8 cellular contexts compared by ENCODE assay signal in genomic region chrX:70454441-70455365, GRCh38. TPM values are rescaled to one million over a fixed set of nuclear protein-coding genes. Genes with fewer than 3 reads are reported as not detected.
A peak's percentile ranks its signal among the peaks of the same experiment; 100 is the strongest.
DNase-seq lines count a peak whose midpoint lies in the region; ATAC-seq and TF ChIP-seq lines count a peak whose summit lies in the region.

No MANE protein-coding gene starts in this region.

- DNase-seq in CD4-positive, CD25-positive, alpha-beta regulatory T cell = peak; percentile 68 to 78 (median 75)
- DNase-seq in activated T-helper 2 cell treated with anti-CD3 and anti-CD28 coated beads, Interferon-gamma antibody, Interleukin-2, Interleukin-4, amounts not matched to agents 10 μg/mL and 5 μg/mL and 100 μg/mL, durations not matched to agents 14 hours and 24 hours and 36 hours (ENCODE audit: low spot score) = peak; percentile 61
- DNase-seq in fibroblast of the aortic adventitia (ENCODE audit: low read depth) = peak; percentile 50
- DNase-seq in osteocyte (ENCODE audit: extremely low spot score, unreplicated experiment) = no peak

- peak; percentile 60 to 68 for ATAC-seq in CD4-positive, CD25-positive, alpha-beta regulatory T cell (ENCODE audit: low read depth in 2 of 2)
- ATAC-seq in GM19452 (IDR thresholded peaks at IDR 0.05; ENCODE audit: unreplicated experiment) = peak; percentile 54
- no peak for ATAC-seq in GM18858 (IDR thresholded peaks at IDR 0.05; ENCODE audit: unreplicated experiment)

- no peaks in the 10 kb centered on the region for H3K27me3 Mint-ChIP-seq in CD4-positive, CD25-positive, alpha-beta regulatory T cell
- H3K27me3 Mint-ChIP-seq in activated T-helper 2 cell treated with anti-CD3 and anti-CD28 coated beads, Interferon-gamma antibody, Interleukin-2, Interleukin-4, amounts not matched to agents 10 μg/mL and 5 μg/mL and 100 μg/mL, durations not matched to agents 14 hours and 24 hours and 36 hours (ENCODE audit: low read depth) = no peaks in the 10 kb centered on the region
- H3K27me3 Mint-ChIP-seq in osteocyte (ENCODE audit: unreplicated experiment) = no peaks in the 10 kb centered on the region

- H3K36me3 Mint-ChIP-seq in CD4-positive, CD25-positive, alpha-beta regulatory T cell = peaks cover 4% of the 10 kb centered on the region
- peaks cover 14% of the 10 kb centered on the region for H3K36me3 Mint-ChIP-seq in activated T-helper 2 cell treated with anti-CD3 and anti-CD28 coated beads, Interferon-gamma antibody, Interleukin-2, Interleukin-4, amounts not matched to agents 10 μg/mL and 5 μg/mL and 100 μg/mL, durations not matched to agents 14 hours and 24 hours and 36 hours (ENCODE audit: low read depth)
- H3K36me3 Mint-ChIP-seq in osteocyte (ENCODE audit: unreplicated experiment) = no peaks in the 10 kb centered on the region

- peaks cover 0 to 43% (median 15%) of the 10 kb centered on the region in 4 donors for H3K4me1 Mint-ChIP-seq in CD4-positive, CD25-positive, alpha-beta regulatory T cell
- H3K4me1 Mint-ChIP-seq in activated T-helper 2 cell treated with anti-CD3 and anti-CD28 coated beads, Interferon-gamma antibody, Interleukin-2, Interleukin-4, amounts not matched to agents 10 μg/mL and 5 μg/mL and 100 μg/mL, durations not matched to agents 14 hours and 24 hours and 36 hours (ENCODE audit: low read depth) = peaks cover 29% of the 10 kb centered on the region
- peaks cover 20% of the 10 kb centered on the region for H3K4me1 Mint-ChIP-seq in osteocyte (ENCODE audit: unreplicated experiment)

- peak overlapping the region; percentile 99 for H3K4me2 ChIP-seq in OCI-LY3 (ENCODE audit: low read length)

- no peaks in the 10 kb centered on the region for H3K9me3 Mint-ChIP-seq in CD4-positive, CD25-positive, alpha-beta regulatory T cell
- H3K9me3 Mint-ChIP-seq in activated T-helper 2 cell treated with anti-CD3 and anti-CD28 coated beads, Interferon-gamma antibody, Interleukin-2, Interleukin-4, amounts not matched to agents 10 μg/mL and 5 μg/mL and 100 μg/mL, durations not matched to agents 14 hours and 24 hours and 36 hours = no peaks in the 10 kb centered on the region
- H3K9me3 Mint-ChIP-seq in osteocyte (ENCODE audit: unreplicated experiment) = no peaks in the 10 kb centered on the region

- peak overlapping the region; percentile 86 for H3K4me3 ChIP-seq in CD4-positive, CD25-positive, alpha-beta regulatory T cell (ENCODE audit: low read depth, low read length)
- H3K4me3 ChIP-seq in HUES6 (ENCODE audit: low read depth, low read length) (peak overlapping the region; percentile 89), OCI-LY3 (ENCODE audit: low read length) (peak overlapping the region; percentile 87), fibroblast of the aortic adventitia (ENCODE audit: low read depth, low read length) (peak overlapping the region; percentile 54)

- H3K36me3 ChIP-seq in CD4-positive, CD25-positive, alpha-beta regulatory T cell (ENCODE audit: control insufficient read depth, insufficient read depth, low read length) = peaks cover 4% of the 10 kb centered on the region
- H3K36me3 ChIP-seq in HUES6 (ENCODE audit: control insufficient read depth, insufficient read depth, low read length) (peaks cover 20% of the 10 kb centered on the region), OCI-LY3 (replicated peaks; ENCODE audit: low read depth, low read length) (peaks cover 5% of the 10 kb centered on the region)

- H4K20me1 ChIP-seq in OCI-LY3 (ENCODE audit: insufficient read depth, low read length) = peaks cover 9% of the 10 kb centered on the region; the same call in 1 of the 2 replicates

- TF ChIP-seq CTCF in OCI-LY3 (IDR thresholded peaks at IDR 0.05; ENCODE audit: low read depth, low read length) (peak; percentile 86), fibroblast of the aortic adventitia (IDR thresholded peaks at IDR 0.05; ENCODE audit: insufficient read depth, low read length) (peak; percentile 95), osteocyte (IDR thresholded peaks at IDR 0.05) (peak; percentile 78)

- H3K9me3 ChIP-seq in CD4-positive, CD25-positive, alpha-beta regulatory T cell (ENCODE audit: control insufficient read depth in 2 of 2, low read length in 2 of 2) = no peaks in the 10 kb centered on the region
- peaks cover 10% of the 10 kb centered on the region; the same call in 1 of the 2 replicates for H3K9me3 ChIP-seq in HUES6 (ENCODE audit: control insufficient read depth, insufficient read depth, low read depth, low read length)
- no peaks in the 10 kb centered on the region for H3K9me3 ChIP-seq in OCI-LY3 (ENCODE audit: insufficient read depth, low read length)

- peak overlapping the region; percentile 86 to 96 (median 90) for H3K4me3 Mint-ChIP-seq in CD4-positive, CD25-positive, alpha-beta regulatory T cell
- H3K4me3 Mint-ChIP-seq in activated T-helper 2 cell treated with anti-CD3 and anti-CD28 coated beads, Interferon-gamma antibody, Interleukin-2, Interleukin-4, amounts not matched to agents 10 μg/mL and 5 μg/mL and 100 μg/mL, durations not matched to agents 14 hours and 24 hours and 36 hours (ENCODE audit: low read depth) = peak overlapping the region; percentile 89
- H3K4me3 Mint-ChIP-seq in osteocyte (ENCODE audit: unreplicated experiment) = peak overlapping the region; percentile 70

- peak overlapping the region; percentile 74 for H3K27ac ChIP-seq in CD4-positive, CD25-positive, alpha-beta regulatory T cell (ENCODE audit: insufficient read depth, low read length, poor library complexity, severe bottlenecking)
- H3K27ac ChIP-seq in HUES6 (ENCODE audit: low read depth, low read length) (peak overlapping the region; percentile 97), OCI-LY3 (ENCODE audit: low read length) (peak overlapping the region; percentile 65)

- H3K9ac ChIP-seq in HUES6 (ENCODE audit: low read length) = peak overlapping the region; percentile 98
- H3K9ac ChIP-seq in OCI-LY3 (ENCODE audit: low read length) = peak overlapping the region; percentile 94

- H3K27me3 ChIP-seq in CD4-positive, CD25-positive, alpha-beta regulatory T cell (ENCODE audit: control insufficient read depth, insufficient read depth, low read length) = no peaks in the 10 kb centered on the region
- peaks cover 6% of the 10 kb centered on the region; the same call in 1 of the 2 replicates for H3K27me3 ChIP-seq in HUES6 (ENCODE audit: control insufficient read depth, insufficient read depth, low read length)
- no peaks in the 10 kb centered on the region for H3K27me3 ChIP-seq in OCI-LY3 (ENCODE audit: low read depth, low read length)

- H3K4me1 ChIP-seq in CD4-positive, CD25-positive, alpha-beta regulatory T cell (ENCODE audit: control insufficient read depth, insufficient read depth, low read length, poor library complexity, severe bottlenecking) = peaks cover 21% of the 10 kb centered on the region
- peaks cover 24% of the 10 kb centered on the region for H3K4me1 ChIP-seq in HUES6 (ENCODE audit: control insufficient read depth, insufficient read depth, low read length)
- H3K4me1 ChIP-seq in OCI-LY3 (ENCODE audit: low read length) = peaks cover 33% of the 10 kb centered on the region

- no peaks in the 10 kb centered on the region for H3K79me2 ChIP-seq in OCI-LY3 (ENCODE audit: low read length)

- intact Hi-C loops in activated T-helper 2 cell treated with anti-CD3 and anti-CD28 coated beads, Interferon-gamma antibody, Interleukin-2, Interleukin-4, amounts not matched to agents 10 μg/mL and 5 μg/mL and 100 μg/mL, durations not matched to agents 14 hours and 24 hours and 36 hours (cut with micrococcal nuclease) = loop anchor here (1.0 to 10.0 kb wide), 3 partner anchors 210 to 300 kb away; no protein-coding TSS in a partner anchor

- peak overlapping the region; percentile 50 to 86 (median 82) for H3K27ac Mint-ChIP-seq in CD4-positive, CD25-positive, alpha-beta regulatory T cell
- H3K27ac Mint-ChIP-seq in activated T-helper 2 cell treated with anti-CD3 and anti-CD28 coated beads, Interferon-gamma antibody, Interleukin-2, Interleukin-4, amounts not matched to agents 10 μg/mL and 5 μg/mL and 100 μg/mL, durations not matched to agents 14 hours and 24 hours and 36 hours = peak overlapping the region; percentile 93
- peak overlapping the region; percentile 71 for H3K27ac Mint-ChIP-seq in osteocyte (ENCODE audit: unreplicated experiment)

- H2AFZ ChIP-seq in OCI-LY3 (ENCODE audit: low read depth, low read length) = peak overlapping the region; percentile 49; the same call in 1 of the 2 replicates

RNA-seq across cellular contexts. Expression of gene DLG3, which starts 10.1 kb away (rescaled TPM):
- 20.7 TPM for total RNA-seq in CD4-positive, CD25-positive, alpha-beta regulatory T cell
- 1 to 10 TPM; 7.3 to 9.7 (median 9.1) TPM for polyA plus RNA-seq in CD4-positive, CD25-positive, alpha-beta regulatory T cell
- total RNA-seq in activated T-helper 2 cell treated with anti-CD3 and anti-CD28 coated beads, Interferon-gamma antibody, Interleukin-2, Interleukin-4, amounts not matched to agents 10 μg/mL and 5 μg/mL and 100 μg/mL, durations not matched to agents 14 hours and 24 hours and 36 hours = 40.7 and 40.9 TPM in 2 replicates
- total RNA-seq in fibroblast of the aortic adventitia (ENCODE audit: low replicate concordance) (15.0 and 15.4 TPM in 2 replicates), osteocyte (9.7 and 12.5 TPM in 2 replicates)

RNA-seq across cellular contexts. Expression of gene GDPD2, which starts 31.6 kb away (rescaled TPM):
- total RNA-seq in CD4-positive, CD25-positive, alpha-beta regulatory T cell = not detected
- not detected for polyA plus RNA-seq in CD4-positive, CD25-positive, alpha-beta regulatory T cell
- 0.21 and 0.28 TPM in 2 replicates for total RNA-seq in activated T-helper 2 cell treated with anti-CD3 and anti-CD28 coated beads, Interferon-gamma antibody, Interleukin-2, Interleukin-4, amounts not matched to agents 10 μg/mL and 5 μg/mL and 100 μg/mL, durations not matched to agents 14 hours and 24 hours and 36 hours
- not detected in 2 replicates for total RNA-seq in fibroblast of the aortic adventitia (ENCODE audit: low replicate concordance)
- not detected in 2 replicates for total RNA-seq in osteocyte
